In the genomic region with DNA sequence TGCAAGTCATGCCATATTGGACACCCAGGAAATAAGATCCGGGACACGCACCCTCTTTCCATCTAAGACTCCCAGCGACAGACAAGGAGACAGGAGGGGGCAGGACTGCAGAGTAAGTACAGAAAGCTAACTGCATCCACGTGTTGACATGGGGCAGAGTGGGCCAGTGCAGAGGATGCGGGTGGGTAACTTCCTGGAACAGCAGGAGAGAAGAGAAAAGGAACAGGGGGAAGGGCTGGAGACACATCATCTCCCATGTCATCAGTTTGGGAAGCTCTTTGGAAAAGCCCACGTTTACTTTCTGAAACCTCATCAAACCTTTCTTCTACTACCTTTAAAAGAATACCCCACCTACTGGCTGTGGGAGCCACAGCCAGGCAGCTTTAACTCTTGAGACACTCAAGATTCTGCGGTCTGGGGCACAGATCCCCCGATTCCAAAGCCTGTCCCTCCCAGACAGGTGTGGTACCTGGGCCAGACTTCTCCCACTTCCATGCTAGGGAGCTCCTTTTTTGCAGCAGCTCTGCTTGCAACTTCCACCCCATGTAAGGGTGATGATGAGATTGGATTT, we compare ENCODE assay signal across 14 cellular contexts.
DNase-seq lines count a peak whose midpoint lies in the region; ATAC-seq, FAIRE-seq and TF ChIP-seq lines count a peak whose summit lies in the region.
"Had no signal": no experiment of that assay in that cellular context is flagged by ENCODE, and none has a peak within 500 bp of the region (broad histone marks: within the 10 kb centered on the region; RNA-seq: fewer than 3 reads in every experiment).

No MANE protein-coding gene starts in this region.

- H3K9me3 ChIP-seq in DND-41 (ENCODE audit: insufficient read depth, low read length, severe bottlenecking) (no peaks in the 10 kb centered on the region), T-helper 17 cell (ENCODE audit: control insufficient read depth, low read length, poor library complexity, severe bottlenecking) (no peaks in the 10 kb centered on the region), neuronal stem cell (replicated peaks in 1 of 2; ENCODE audit: control insufficient read depth in 2 of 2, insufficient read depth in 1 of 2, low read depth in 1 of 2, low read length in 2 of 2) (no peaks in the 10 kb centered on the region)

- H3K4me3 ChIP-seq in DND-41 (ENCODE audit: low read depth in 1 of 2, low read length in 2 of 2) (no peak overlapping the region), neuronal stem cell (ENCODE audit: low read length in 2 of 2) (no peak overlapping the region)

- H3K4ac ChIP-seq in neuronal stem cell (ENCODE audit: low read length), result no peak overlapping the region

- no peak overlapping the region for H4K91ac ChIP-seq in neuronal stem cell (ENCODE audit: low read depth, low read length, poor library complexity)

- H3K36me3 ChIP-seq in DND-41 (ENCODE audit: insufficient read depth, low read length) (no peaks in the 10 kb centered on the region), neuronal stem cell (replicated peaks in 1 of 2; ENCODE audit: control insufficient read depth in 2 of 2, insufficient read depth in 2 of 2, low read length in 2 of 2) (no peaks in the 10 kb centered on the region)

- no peaks in the 10 kb centered on the region for H4K20me1 ChIP-seq in DND-41 (ENCODE audit: insufficient read depth, low read length)

- H2AFZ ChIP-seq in DND-41 (ENCODE audit: low read depth, low read length) (no peak overlapping the region), neuronal stem cell (ENCODE audit: low read length) (no peak overlapping the region)

- H2BK5ac ChIP-seq in neuronal stem cell (ENCODE audit: low read length), result no peak overlapping the region

- H3K9ac ChIP-seq in DND-41 (ENCODE audit: low read depth, low read length) (no peak overlapping the region), neuronal stem cell (ENCODE audit: low read depth, low read length, poor library complexity) (no peak overlapping the region)

- H3K4me3 Mint-ChIP-seq in T-helper 17 cell, result no peak overlapping the region
- H3K4me3 Mint-ChIP-seq in activated naive CD4-positive, alpha-beta T cell treated with anti-CD3 and anti-CD28 coated beads, Interleukin-2, amount 10 ng/mL, durations not matched to agents 7 days and 5 days, result no peak overlapping the region

- H3K23ac ChIP-seq in neuronal stem cell (ENCODE audit: low read depth, low read length, poor library complexity), result no peak overlapping the region

- FAIRE-seq in frontal cortex (lab: Jason Lieb, UNC), result no peak

- H2AK5ac ChIP-seq in neuronal stem cell (ENCODE audit: low read depth, low read length), result no peak overlapping the region

- WGBS in neuronal stem cell (ENCODE audit: extremely low coverage in 2 of 2, insufficient read length in 2 of 2, insufficient replicate concordance in 1 of 2), 2 donors, result no CpG with 5 or more reads among the region's 8 CpGs

- peak overlapping the region; percentile 21 for H3K27ac Mint-ChIP-seq in T-helper 17 cell
- H3K27ac Mint-ChIP-seq in activated naive CD4-positive, alpha-beta T cell treated with anti-CD3 and anti-CD28 coated beads, Interleukin-2, amount 10 ng/mL, durations not matched to agents 7 days and 5 days, result no peak overlapping the region

- no peaks in the 10 kb centered on the region for H3K79me1 ChIP-seq in neuronal stem cell (ENCODE audit: low read depth, low read length)

- TF ChIP-seq CTCF in DND-41 (IDR thresholded peaks at IDR 0.05; ENCODE audit: borderline replicate concordance, extremely low read depth, low read length, poor library complexity, severe bottlenecking), result peak; percentile 17

- H4K8ac ChIP-seq in neuronal stem cell (ENCODE audit: low read depth, low read length), result no peak overlapping the region

- H3K36me3 Mint-ChIP-seq in T-helper 17 cell (ENCODE audit: low read depth), result no peaks in the 10 kb centered on the region
- no peaks in the 10 kb centered on the region for H3K36me3 Mint-ChIP-seq in activated naive CD4-positive, alpha-beta T cell treated with anti-CD3 and anti-CD28 coated beads, Interleukin-2, amount 10 ng/mL, durations not matched to agents 7 days and 5 days

- H3K18ac ChIP-seq in neuronal stem cell (ENCODE audit: low read length), result no peak overlapping the region

- H3K27me3 ChIP-seq in DND-41 (ENCODE audit: insufficient read depth, low read length, poor library complexity) (no peaks in the 10 kb centered on the region), neuronal stem cell (ENCODE audit: control insufficient read depth in 3 of 3, insufficient read depth in 3 of 3, low read depth in 1 of 3, low read length in 3 of 3) (peaks cover 0 to 4% (median 0%) of the 10 kb centered on the region in 3 experiments)

- H3K4me1 Mint-ChIP-seq in T-helper 17 cell, result peaks cover 2% of the 10 kb centered on the region
- no peaks in the 10 kb centered on the region for H3K4me1 Mint-ChIP-seq in activated naive CD4-positive, alpha-beta T cell treated with anti-CD3 and anti-CD28 coated beads, Interleukin-2, amount 10 ng/mL, durations not matched to agents 7 days and 5 days

- H2BK120ac ChIP-seq in neuronal stem cell (ENCODE audit: low read depth, low read length), result no peak overlapping the region

- H2BK15ac ChIP-seq in neuronal stem cell (ENCODE audit: low read length), result peak overlapping the region; percentile 14

- no peak overlapping the region for H3K14ac ChIP-seq in neuronal stem cell (ENCODE audit: low read length)

- ATAC-seq in DND-41 (ENCODE audit: insufficient read depth, low read depth) (no peak), T-helper 17 cell (no peak), GM19035 (IDR thresholded peaks at IDR 0.05; ENCODE audit: unreplicated experiment) (no peak)
- ATAC-seq: Panc1, SK-N-SH treated with all-trans-retinoic acid at 6 μM for 48 hours had no signal

- no peaks in the 10 kb centered on the region for H3K79me2 ChIP-seq in DND-41 (ENCODE audit: insufficient read depth, low read length)

- no peaks in the 10 kb centered on the region for H3K9me3 Mint-ChIP-seq in activated naive CD4-positive, alpha-beta T cell treated with anti-CD3 and anti-CD28 coated beads, Interleukin-2, amount 10 ng/mL, durations not matched to agents 7 days and 5 days

- DNase-seq in NCI-H510A treated with DMSO at 0.1 percent for 48 hours (lab: John Stamatoyannopoulos, UW) (peak; percentile 16), NCI-H510A (lab: John Stamatoyannopoulos, UW) (no peak), DND-41 (no peak), T-helper 17 cell (no peak), neuronal stem cell (ENCODE audit: low spot score) (no peak), frontal cortex (ENCODE audit: low spot score in 2 of 2) (no peak)
- no peak for DNase-seq in activated naive CD4-positive, alpha-beta T cell treated with anti-CD3 and anti-CD28 coated beads, Interleukin-2, amount 10 ng/mL, durations not matched to agents 7 days and 5 days
- DNase-seq: Karpas-422, NCI-H1930, NCI-H524 treated with DMSO at 0.1 percent for 48 hours, Right ventricle myocardium superior had no signal

- H3K27ac ChIP-seq in DND-41 (ENCODE audit: low read length) (no peak overlapping the region), neuronal stem cell (replicated peaks; ENCODE audit: low read length) (no peak overlapping the region)

- no peak overlapping the region for H3K4me2 ChIP-seq in DND-41 (ENCODE audit: insufficient read depth, low read length)
- H3K4me2 ChIP-seq in neuronal stem cell (ENCODE audit: insufficient read depth, low read length, poor library complexity, severe bottlenecking), result no peak overlapping the region

- H2BK12ac ChIP-seq in neuronal stem cell (ENCODE audit: low read length), result no peak overlapping the region

- H3K4me1 ChIP-seq in DND-41 (ENCODE audit: insufficient read depth, low read length), result no peaks in the 10 kb centered on the region
- H3K4me1 ChIP-seq in neuronal stem cell (ENCODE audit: control insufficient read depth in 2 of 2, insufficient read depth in 1 of 2, low read depth in 1 of 2, low read length in 2 of 2), result peaks cover 0 to 4% of the 10 kb centered on the region in 2 donors

- CTCF ChIA-PET in activated naive CD4-positive, alpha-beta T cell treated with anti-CD3 and anti-CD28 coated beads, Interleukin-2, amount 10 ng/mL, durations not matched to agents 7 days and 5 days (lab: Charles Lee), result interaction anchor here (1.6 kb wide), 1 partner anchor 220 kb away, joined by 3 read pairs; no protein-coding TSS in a partner anchor

- peaks cover 20% of the 10 kb centered on the region for H3K27me3 Mint-ChIP-seq in T-helper 17 cell
- peaks cover 26% of the 10 kb centered on the region for H3K27me3 Mint-ChIP-seq in activated naive CD4-positive, alpha-beta T cell treated with anti-CD3 and anti-CD28 coated beads, Interleukin-2, amount 10 ng/mL, durations not matched to agents 7 days and 5 days
